9 cellular contexts compared by ENCODE assay signal in genomic region chr15:59298255-59298856, GRCh38.
DNase-seq lines count a peak whose midpoint lies in the region; ATAC-seq, FAIRE-seq and TF ChIP-seq lines count a peak whose summit lies in the region.
"Had no signal": no experiment of that assay in that cellular context is flagged by ENCODE, and none has a peak within 500 bp of the region (broad histone marks: within the 10 kb centered on the region; RNA-seq: fewer than 3 reads in every experiment).

No MANE protein-coding gene starts in this region.

- TF ChIP-seq CTCF in H9 (conservative IDR thresholded peaks at IDR 0.05) (no peak), OCI-LY3 (IDR thresholded peaks at IDR 0.05; ENCODE audit: low read depth, low read length) (no peak), foreskin keratinocyte (conservative IDR thresholded peaks at IDR 0.05) (peak; percentile 2)

- no peak overlapping the region for H2BK15ac ChIP-seq in H9 (ENCODE audit: low read depth, low read length)

- no peaks in the 10 kb centered on the region for H3K23me2 ChIP-seq in H9 (ENCODE audit: insufficient read length, low read depth, low read length, poor library complexity, severe bottlenecking)

- ATAC-seq in GM18498 (IDR thresholded peaks at IDR 0.05; ENCODE audit: unreplicated experiment), result peak; percentile 75
- peak; percentile 84 for ATAC-seq in foreskin keratinocyte
- ATAC-seq in Right ventricle myocardium inferior, result no peak

- H3K4me2 ChIP-seq in H9 (ENCODE audit: insufficient read depth, insufficient read length, low read length) (no peak overlapping the region), OCI-LY3 (ENCODE audit: low read length) (peak overlapping the region; percentile 81)

- H3K4me3 Mint-ChIP-seq in H9, result no peak overlapping the region

- H4K91ac ChIP-seq in H9 (ENCODE audit: insufficient read length, low read depth, low read length), result no peak overlapping the region

- no peaks in the 10 kb centered on the region for H3K27me3 Mint-ChIP-seq in H9 (ENCODE audit: low read depth)

- DNase-seq in H9 (no peak), foreskin keratinocyte (peak; percentile 96 to 99), Kasumi-1 (lab: John Stamatoyannopoulos, UW) (no peak), HTR-8/SVneo (ENCODE audit: insufficient read length, low spot score) (no peak), NCI-H345 treated with DMSO at 0.1 percent for 48 hours (lab: John Stamatoyannopoulos, UW; ENCODE audit: unreplicated experiment) (no peak), Right ventricle myocardium inferior (ENCODE audit: missing footprints) (no peak)

- no peak overlapping the region for H3K4ac ChIP-seq in H9 (ENCODE audit: low read depth, low read length)

- no peaks in the 10 kb centered on the region for H4K20me1 ChIP-seq in H9 (ENCODE audit: control insufficient read depth, insufficient read depth, insufficient read length)
- H4K20me1 ChIP-seq in OCI-LY3 (ENCODE audit: insufficient read depth, low read length), result peaks cover 7% of the 10 kb centered on the region; the same call in 1 of the 2 replicates

- no peak for FAIRE-seq in HTR-8/SVneo (lab: Jason Lieb, UNC)
- FAIRE-seq: colon had no signal

- H3K56ac ChIP-seq in H9 (ENCODE audit: insufficient read length, low read depth, low read length), result no peak overlapping the region

- no peaks in the 10 kb centered on the region for H3K36me3 ChIP-seq in OCI-LY3 (replicated peaks; ENCODE audit: low read depth, low read length)

- H2BK12ac ChIP-seq in H9 (ENCODE audit: insufficient read length, low read depth, low read length), result no peak overlapping the region

- peaks cover 3 to 13% (median 3%) of the 10 kb centered on the region in 3 experiments; a peak in 5 of 7 replicates for H3K36me3 Mint-ChIP-seq in H9 (ENCODE audit: insufficient read depth in 1 of 3, low read depth in 3 of 3)

- H3K4me1 ChIP-seq in H9 (ENCODE audit: insufficient read depth, low read length) (peaks cover 3% of the 10 kb centered on the region; the same call in 1 of the 2 replicates), OCI-LY3 (ENCODE audit: low read length) (peaks cover 61% of the 10 kb centered on the region), foreskin keratinocyte (peaks cover 63% of the 10 kb centered on the region)

- intact Hi-C loops in Right ventricle myocardium inferior (cut with DNase I), result no loop called here

- H3K27ac ChIP-seq in H9 (ENCODE audit: insufficient read length, low read depth, low read length) (no peak overlapping the region), OCI-LY3 (ENCODE audit: low read length) (peak overlapping the region; percentile 77), foreskin keratinocyte (peak overlapping the region; percentile 90)

- H3K23ac ChIP-seq in H9 (ENCODE audit: insufficient read length, low read depth, low read length), result no peak overlapping the region

- no peak overlapping the region for H2BK120ac ChIP-seq in H9 (ENCODE audit: low read depth, low read length, poor library complexity, severe bottlenecking)

- no peak overlapping the region for H3T11ph ChIP-seq in H9 (ENCODE audit: low read length)

- H3K4me3 ChIP-seq in OCI-LY3 (ENCODE audit: low read length), result peak overlapping the region; percentile 30

- no peak overlapping the region for H3K18ac ChIP-seq in H9 (ENCODE audit: insufficient read length, low read depth, low read length)

- peaks cover 54 to 60% of the 10 kb centered on the region in 2 experiments for H3K4me1 Mint-ChIP-seq in H9

- H3K9me3 Mint-ChIP-seq in H9, result no peaks in the 10 kb centered on the region; a peak in 1 of 5 replicates

- no peak overlapping the region for H2BK5ac ChIP-seq in H9 (ENCODE audit: insufficient read length, low read length)

- no peak overlapping the region for H4K5ac ChIP-seq in H9 (ENCODE audit: insufficient read length, low read depth, low read length)

- H2AK5ac ChIP-seq in H9 (ENCODE audit: insufficient read length, low read length), result no peak overlapping the region

- H3K9me3 ChIP-seq in H9 (ENCODE audit: control insufficient read depth, low read depth, low read length) (no peaks in the 10 kb centered on the region), OCI-LY3 (ENCODE audit: insufficient read depth, low read length) (no peaks in the 10 kb centered on the region)

- no peak overlapping the region for H2BK20ac ChIP-seq in H9 (ENCODE audit: low read depth, low read length, poor library complexity, severe bottlenecking)

- 0 out of 7 replicates have a peak overlapping the region, but pooled peaks of 2 of the 3 experiments have one; percentile 14 to 44 for H3K27ac Mint-ChIP-seq in H9

- H3K79me1 ChIP-seq in H9 (ENCODE audit: insufficient read depth, low read depth, low read length, poor library complexity, severe bottlenecking), result no peaks in the 10 kb centered on the region

- H3K27me3 ChIP-seq in H9 (ENCODE audit: insufficient read depth, low read length), result no peaks in the 10 kb centered on the region
- peaks cover 44% of the 10 kb centered on the region for H3K27me3 ChIP-seq in OCI-LY3 (ENCODE audit: low read depth, low read length)
- H3K27me3 ChIP-seq in foreskin keratinocyte, result no peaks in the 10 kb centered on the region

- H2AFZ ChIP-seq in H9 (ENCODE audit: low read length) (no peak overlapping the region), OCI-LY3 (ENCODE audit: low read depth, low read length) (no peak overlapping the region)

- H3K14ac ChIP-seq in H9 (ENCODE audit: insufficient read depth, low read length), result no peak overlapping the region

- WGBS in H9 (ENCODE audit: extremely low coverage, insufficient read length, low lambda C conversion rate), result no CpG with 5 or more reads among the region's 8 CpGs

- H3K79me2 ChIP-seq in H9 (ENCODE audit: insufficient read depth, low read length), result no peaks in the 10 kb centered on the region
- H3K79me2 ChIP-seq in OCI-LY3 (ENCODE audit: low read length), result peaks cover 4% of the 10 kb centered on the region; the same call in 1 of the 2 replicates

- no peak overlapping the region for H4K8ac ChIP-seq in H9 (replicated peaks; ENCODE audit: insufficient read length, low read depth, low read length)

- H3K9ac ChIP-seq in H9 (ENCODE audit: extremely low read depth, insufficient read length, low read length) (no peak overlapping the region), OCI-LY3 (ENCODE audit: low read length) (peak overlapping the region; percentile 23; the same call in 1 of the 2 replicates)

Comparison
In these comparisons a context has a peak if more than half of its experiments do, and no peak if none do; other contexts are left out.
1. DNase-seq: peak in foreskin keratinocyte (2 of 2); none in H9 (single experiment), Kasumi-1 (0 of 2), HTR-8/SVneo (single experiment), NCI-H345 treated with DMSO at 0.1 percent for 48 hours (single experiment) and Right ventricle myocardium inferior (single experiment).